In the genomic region with DNA sequence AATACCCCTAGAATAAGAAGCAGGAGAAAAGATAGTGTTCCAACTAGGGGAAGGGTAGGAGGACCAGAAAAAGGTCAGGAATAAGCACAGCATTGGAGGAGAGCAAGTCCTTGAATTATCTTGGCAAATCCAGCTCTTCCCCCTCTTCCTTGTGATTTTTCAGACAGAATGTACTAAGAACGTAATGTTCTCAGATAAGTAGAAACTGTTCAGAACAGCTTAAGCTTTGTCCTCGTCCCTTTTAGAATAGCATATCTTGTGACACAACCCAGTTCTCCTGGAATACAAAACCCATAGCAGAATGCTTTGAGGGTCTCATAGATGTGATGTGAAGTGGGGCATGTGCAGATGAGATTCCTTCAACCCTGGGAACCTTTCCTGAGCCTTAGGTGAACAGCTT, we compare ENCODE assay signal across 39 cellular contexts.
"Had no signal": no experiment of that assay in that cellular context is flagged by ENCODE, and none has a peak within 500 bp of the region (broad histone marks: within the 10 kb centered on the region; RNA-seq: fewer than 3 reads in every experiment).

No MANE protein-coding gene starts in this region.

- H3K27ac ChIP-seq: adrenal gland, ascending aorta, body of pancreas, brain microvascular endothelial cell, breast epithelium, cardiac muscle cell had no signal

- H3K4me1 Mint-ChIP-seq: activated naive CD4-positive, alpha-beta T cell treated with anti-CD3 and anti-CD28 coated beads, Interleukin-2, amount 10 ng/mL, durations not matched to agents 7 days and 5 days; activated naive CD4-positive, alpha-beta T cell treated with anti-CD3 and anti-CD28 coated beads, Interleukin-2, amount 50 U/mL, for 24 hours; activated naive CD8-positive, alpha-beta T cell treated with anti-CD3 and anti-CD28 coated beads for 36 hours; activated naive CD8-positive, alpha-beta T cell treated with anti-CD3 and anti-CD28 coated beads, Interleukin-2, amount 10 ng/mL, durations not matched to agents 7 days and 5 days; activated naive CD8-positive, alpha-beta T cell treated with anti-CD3 and anti-CD28 coated beads, Interleukin-2, amount 50 U/mL, for 24 hours; brain; central memory CD8-positive, alpha-beta T cell had no signal

- DNase-seq: activated effector memory CD4-positive, alpha-beta T cell treated with anti-CD3 and anti-CD28 coated beads, Interleukin-2, amount 50 U/mL, for 16 hours; activated effector memory CD4-positive, alpha-beta T cell treated with Interleukin-2 at 50 U/mL for 16 hours; activated gamma-delta T cell; activated gamma-delta T cell treated with Interleukin-2 at 50 U/mL for 16 hours; activated naive CD4-positive, alpha-beta T cell; activated naive CD4-positive, alpha-beta T cell treated with anti-CD3 and anti-CD28 coated beads for 36 hours; activated naive CD4-positive, alpha-beta T cell treated with anti-CD3 and anti-CD28 coated beads, Interleukin-2, amount 10 ng/mL, durations not matched to agents 7 days and 5 days; activated naive CD4-positive, alpha-beta T cell treated with anti-CD3 and anti-CD28 coated beads, Interleukin-2, amount 50 U/mL, for 16 hours; activated naive CD4-positive, alpha-beta T cell treated with Interleukin-2 at 50 U/mL for 16 hours; activated naive CD8-positive, alpha-beta T cell treated with anti-CD3 and anti-CD28 coated beads for 36 hours; activated naive CD8-positive, alpha-beta T cell treated with anti-CD3 and anti-CD28 coated beads, Interleukin-2, amount 10 ng/mL, durations not matched to agents 7 days and 5 days; activated naive CD8-positive, alpha-beta T cell treated with anti-CD3 and anti-CD28 coated beads, Interleukin-2, amount 50 U/mL, for 24 hours; activated T-cell treated with anti-CD3 and anti-CD28 coated beads, Interleukin-2, amount 50 U/mL, for 1 hour; activated T-cell treated with anti-CD3 and anti-CD28 coated beads, Interleukin-2, amount 50 U/mL, for 24 hours; activated T-cell treated with anti-CD3 and anti-CD28 coated beads, Interleukin-2, amount 50 U/mL, for 4 hours; activated T-cell treated with anti-CD3 and anti-CD28 coated beads, Interleukin-2, amount 50 U/mL, for 48 hours; activated T-cell treated with anti-CD3 and anti-CD28 coated beads, Interleukin-2, amount 50 U/mL, for 72 hours; adrenal gland; amniotic stem cell; amygdala; anterior cingulate cortex; aorta; body of pancreas; brain microvascular endothelial cell; caudate nucleus; central memory CD4-positive, alpha-beta T cell; cerebellar nuclear complex had no signal

- H3K4me1 ChIP-seq: adrenal gland, ascending aorta, body of pancreas, breast epithelium had no signal

- H3K27me3 ChIP-seq: adrenal gland, ascending aorta, body of pancreas, brain microvascular endothelial cell, breast epithelium, cardiac muscle cell had no signal

- H3K4me3 Mint-ChIP-seq: activated naive CD4-positive, alpha-beta T cell treated with anti-CD3 and anti-CD28 coated beads for 36 hours; activated naive CD4-positive, alpha-beta T cell treated with anti-CD3 and anti-CD28 coated beads, Interleukin-2, amount 10 ng/mL, durations not matched to agents 7 days and 5 days; activated naive CD4-positive, alpha-beta T cell treated with anti-CD3 and anti-CD28 coated beads, Interleukin-2, amount 50 U/mL, for 24 hours; activated naive CD8-positive, alpha-beta T cell; activated naive CD8-positive, alpha-beta T cell treated with anti-CD3 and anti-CD28 coated beads for 36 hours; activated naive CD8-positive, alpha-beta T cell treated with anti-CD3 and anti-CD28 coated beads, Interleukin-2, amount 10 ng/mL, durations not matched to agents 7 days and 5 days; activated naive CD8-positive, alpha-beta T cell treated with anti-CD3 and anti-CD28 coated beads, Interleukin-2, amount 50 U/mL, for 24 hours; activated T-cell treated with anti-CD3 and anti-CD28 coated beads, Interleukin-2, amount 50 U/mL, for 24 hours; activated T-cell treated with anti-CD3 and anti-CD28 coated beads, Interleukin-2, amount 50 U/mL, for 4 hours; activated T-cell treated with anti-CD3 and anti-CD28 coated beads, Interleukin-2, amount 50 U/mL, for 72 hours; activated T-helper 1 cell treated with anti-CD3 and anti-CD28 coated beads, Interleukin-12 subunit alpha, Interleukin-12 subunit beta, Interleukin-2, Interleukin-4 antibody, amounts not matched to agents 30 ng/mL and 10 ng/mL and 1 ng/mL, durations not matched to agents 14 hours and 24 hours and 36 hours; activated T-helper 17 cell treated with anti-CD3 and anti-CD28 coated beads, Interleukin-2, amount 50 U/mL, for 72 hours; brain; central memory CD8-positive, alpha-beta T cell had no signal

- H3K27ac Mint-ChIP-seq: activated naive CD4-positive, alpha-beta T cell treated with anti-CD3 and anti-CD28 coated beads for 36 hours; activated naive CD4-positive, alpha-beta T cell treated with anti-CD3 and anti-CD28 coated beads, Interleukin-2, amount 10 ng/mL, durations not matched to agents 7 days and 5 days; activated naive CD4-positive, alpha-beta T cell treated with anti-CD3 and anti-CD28 coated beads, Interleukin-2, amount 50 U/mL, for 24 hours; activated naive CD4-positive, alpha-beta T cell treated with anti-CD3 and anti-CD28 coated beads, Interleukin-2, amount 50 U/mL, for 72 hours; activated naive CD8-positive, alpha-beta T cell; activated naive CD8-positive, alpha-beta T cell treated with anti-CD3 and anti-CD28 coated beads for 36 hours; activated naive CD8-positive, alpha-beta T cell treated with anti-CD3 and anti-CD28 coated beads, Interleukin-2, amount 10 ng/mL, durations not matched to agents 7 days and 5 days; activated naive CD8-positive, alpha-beta T cell treated with anti-CD3 and anti-CD28 coated beads, Interleukin-2, amount 50 U/mL, for 24 hours; activated T-cell treated with anti-CD3 and anti-CD28 coated beads, Interleukin-2, amount 50 U/mL, for 24 hours; activated T-cell treated with anti-CD3 and anti-CD28 coated beads, Interleukin-2, amount 50 U/mL, for 72 hours; activated T-helper 1 cell treated with anti-CD3 and anti-CD28 coated beads, Interleukin-12 subunit alpha, Interleukin-12 subunit beta, Interleukin-2, Interleukin-4 antibody, amounts not matched to agents 30 ng/mL and 10 ng/mL and 1 ng/mL, durations not matched to agents 14 hours and 24 hours and 36 hours; activated T-helper 17 cell treated with anti-CD3 and anti-CD28 coated beads, Interleukin-2, amount 50 U/mL, for 72 hours; brain had no signal

- H3K36me3 Mint-ChIP-seq: activated naive CD4-positive, alpha-beta T cell treated with anti-CD3 and anti-CD28 coated beads, Interleukin-2, amount 50 U/mL, for 24 hours; activated naive CD4-positive, alpha-beta T cell treated with anti-CD3 and anti-CD28 coated beads, Interleukin-2, amount 50 U/mL, for 72 hours; activated naive CD8-positive, alpha-beta T cell; activated naive CD8-positive, alpha-beta T cell treated with anti-CD3 and anti-CD28 coated beads for 36 hours; brain had no signal

- ATAC-seq: activated naive CD4-positive, alpha-beta T cell treated with anti-CD3 and anti-CD28 coated beads, Interleukin-2, amount 50 U/mL, for 72 hours; activated naive CD8-positive, alpha-beta T cell treated with anti-CD3 and anti-CD28 coated beads, Interleukin-2, amount 50 U/mL, for 24 hours; activated T-cell treated with anti-CD3 and anti-CD28 coated beads, Interleukin-2, amount 50 U/mL, for 4 hours; activated T-cell treated with anti-CD3 and anti-CD28 coated beads, Interleukin-2, amount 50 U/mL, for 72 hours; activated T-helper 17 cell treated with anti-CD3 and anti-CD28 coated beads, Interleukin-2, amount 50 U/mL, for 72 hours; body of pancreas had no signal

- H3K36me3 ChIP-seq: adrenal gland, ascending aorta, brain microvascular endothelial cell, breast epithelium, cardiac muscle cell had no signal

- H3K27me3 Mint-ChIP-seq: activated naive CD4-positive, alpha-beta T cell treated with anti-CD3 and anti-CD28 coated beads, Interleukin-2, amount 10 ng/mL, durations not matched to agents 7 days and 5 days; activated naive CD4-positive, alpha-beta T cell treated with anti-CD3 and anti-CD28 coated beads, Interleukin-2, amount 50 U/mL, for 24 hours; activated naive CD8-positive, alpha-beta T cell; activated naive CD8-positive, alpha-beta T cell treated with anti-CD3 and anti-CD28 coated beads for 36 hours; activated naive CD8-positive, alpha-beta T cell treated with anti-CD3 and anti-CD28 coated beads, Interleukin-2, amount 10 ng/mL, durations not matched to agents 7 days and 5 days; activated naive CD8-positive, alpha-beta T cell treated with anti-CD3 and anti-CD28 coated beads, Interleukin-2, amount 50 U/mL, for 24 hours; activated T-cell treated with anti-CD3 and anti-CD28 coated beads, Interleukin-2, amount 50 U/mL, for 24 hours; activated T-helper 17 cell treated with anti-CD3 and anti-CD28 coated beads, Interleukin-2, amount 50 U/mL, for 72 hours; brain; central memory CD8-positive, alpha-beta T cell had no signal

- FAIRE-seq: astrocyte, bronchial epithelial cell had no signal

- H3K9me3 Mint-ChIP-seq: activated naive CD4-positive, alpha-beta T cell treated with anti-CD3 and anti-CD28 coated beads, Interleukin-2, amount 50 U/mL, for 24 hours; activated naive CD4-positive, alpha-beta T cell treated with anti-CD3 and anti-CD28 coated beads, Interleukin-2, amount 50 U/mL, for 72 hours; activated naive CD8-positive, alpha-beta T cell treated with anti-CD3 and anti-CD28 coated beads for 36 hours; activated naive CD8-positive, alpha-beta T cell treated with anti-CD3 and anti-CD28 coated beads, Interleukin-2, amount 10 ng/mL, durations not matched to agents 7 days and 5 days; activated naive CD8-positive, alpha-beta T cell treated with anti-CD3 and anti-CD28 coated beads, Interleukin-2, amount 50 U/mL, for 24 hours; activated T-cell treated with anti-CD3 and anti-CD28 coated beads, Interleukin-2, amount 50 U/mL, for 24 hours; activated T-cell treated with anti-CD3 and anti-CD28 coated beads, Interleukin-2, amount 50 U/mL, for 4 hours; activated T-cell treated with anti-CD3 and anti-CD28 coated beads, Interleukin-2, amount 50 U/mL, for 72 hours; activated T-helper 1 cell treated with anti-CD3 and anti-CD28 coated beads, Interleukin-12 subunit alpha, Interleukin-12 subunit beta, Interleukin-2, Interleukin-4 antibody, amounts not matched to agents 30 ng/mL and 10 ng/mL and 1 ng/mL, durations not matched to agents 14 hours and 24 hours and 36 hours; activated T-helper 17 cell treated with anti-CD3 and anti-CD28 coated beads, Interleukin-2, amount 50 U/mL, for 72 hours; central memory CD8-positive, alpha-beta T cell had no signal

- H3K9me3 ChIP-seq: adrenal gland, ascending aorta, body of pancreas, breast epithelium had no signal

- H3K4me3 ChIP-seq: adrenal gland, ascending aorta, body of pancreas, breast epithelium, cardiac muscle cell had no signal
